Comparison of ENCODE assay signal across 16 cellular contexts in genomic region chr1:89669445-89669844, GRCh38. TPM values are rescaled to one million over a fixed set of nuclear protein-coding genes. Genes with fewer than 3 reads are reported as not detected.
DNase-seq lines count a peak whose midpoint lies in the region; ATAC-seq and TF ChIP-seq lines count a peak whose summit lies in the region.
"Had no signal": no experiment of that assay in that cellular context is flagged by ENCODE, and none has a peak within 500 bp of the region (broad histone marks: within the 10 kb centered on the region; RNA-seq: fewer than 3 reads in every experiment).

No MANE protein-coding gene starts in this region.

- CTCF ChIA-PET in CD8-positive, alpha-beta T cell (lab: Charles Lee): interaction anchor here (0.7 to 2.6 kb wide), 3 partner anchors 43 to 94 kb away, joined by 3 to 10 read pairs (median 3); no protein-coding TSS in a partner anchor
- CTCF ChIA-PET in Caco-2 (lab: Charles Lee): no interaction called here

- H3K4me2 ChIP-seq in BLaER1: peak overlapping the region; percentile 55

- peak overlapping the region; percentile 57 for H3K27ac Mint-ChIP-seq in CD8-positive, alpha-beta T cell
- H3K27ac Mint-ChIP-seq in immature natural killer cell (peak overlapping the region; percentile 64 to 87 (median 76)), Caco-2 (ENCODE audit: unreplicated experiment) (no peak overlapping the region)

- POLR2A ChIA-PET in CD8-positive, alpha-beta T cell (lab: Charles Lee): interaction anchor here (0.7 to 2.0 kb wide), 5 partner anchors 12 to 692 kb away, joined by 3 to 7 read pairs (median 3); partner anchors contain the start of gene LRRC8C
- POLR2A ChIA-PET in Caco-2 (lab: Charles Lee): no interaction called here

- no peaks in the 10 kb centered on the region for H3K9me3 Mint-ChIP-seq in CD8-positive, alpha-beta T cell
- no peaks in the 10 kb centered on the region for H3K9me3 Mint-ChIP-seq in immature natural killer cell
- H3K9me3 Mint-ChIP-seq in Caco-2 (ENCODE audit: unreplicated experiment): no peaks in the 10 kb centered on the region

- H3K9me3 ChIP-seq in BLaER1 (peaks cover 41% of the 10 kb centered on the region), Caco-2 (no peaks in the 10 kb centered on the region)
- no peaks in the 10 kb centered on the region for H3K9me3 ChIP-seq in CD8-positive, alpha-beta T cell (ENCODE audit: low read length)
- H3K9me3 ChIP-seq: Peyer's patch had no signal

- no TSS peak for BruUV-seq in Caco-2 (replicated peaks; lab: Mats Ljungman, UMichigan)

- no peak for ATAC-seq in CD8-positive, alpha-beta T cell

- peaks cover 92% of the 10 kb centered on the region for H4K20me1 ChIP-seq in BLaER1

- peaks cover 88% of the 10 kb centered on the region for H3K4me1 Mint-ChIP-seq in CD8-positive, alpha-beta T cell (ENCODE audit: low read depth)
- H3K4me1 Mint-ChIP-seq in immature natural killer cell: peaks cover 71 to 85% of the 10 kb centered on the region in 2 donors
- no peaks in the 10 kb centered on the region for H3K4me1 Mint-ChIP-seq in Caco-2 (ENCODE audit: low read depth, unreplicated experiment)

- H3K36me3 ChIP-seq in BLaER1 (peaks cover 45% of the 10 kb centered on the region), Caco-2 (ENCODE audit: control insufficient read depth, insufficient read depth, low read length) (no peaks in the 10 kb centered on the region)
- peaks cover 3% of the 10 kb centered on the region for H3K36me3 ChIP-seq in CD8-positive, alpha-beta T cell (ENCODE audit: insufficient read depth, low read length)
- H3K36me3 ChIP-seq: brain microvascular endothelial cell, Peyer's patch had no signal

- H3K36me3 Mint-ChIP-seq in CD8-positive, alpha-beta T cell: peaks cover 35% of the 10 kb centered on the region
- H3K36me3 Mint-ChIP-seq in immature natural killer cell: peaks cover 0 to 9% (median 0%) of the 10 kb centered on the region in 3 donors
- no peaks in the 10 kb centered on the region for H3K36me3 Mint-ChIP-seq in Caco-2 (ENCODE audit: insufficient read depth, unreplicated experiment)

- TF ChIP-seq CTCF in CD8-positive, alpha-beta T cell (IDR thresholded peaks at IDR 0.05): no peak
- no peak for TF ChIP-seq CTCF in Caco-2 (IDR thresholded peaks at IDR 0.05; ENCODE audit: insufficient read depth in 1 of 2, low read depth in 1 of 2, low read length in 1 of 2, severe bottlenecking in 1 of 2, unreplicated experiment in 1 of 2)

- DNase-seq in CD8-positive, alpha-beta T cell: no peak
- DNase-seq in SIG-M5 (lab: John Stamatoyannopoulos, UW) (peak; percentile 3), immature natural killer cell (no peak), AG08396 (ENCODE audit: low spot score) (no peak), activated gamma-delta T cell treated with Interleukin-2 at 50 U/mL for 16 hours (no peak), Caco-2 (no peak)
- DNase-seq: activated CD4-positive, alpha-beta T cell treated with anti-CD3 and anti-CD28 coated beads for 4 hours; C1 segment of cervical spinal cord; heart left ventricle; kidney; NCI-H1694; NCI-H510A; Peyer's patch; stimulated activated naive CD4-positive, alpha-beta T cell had no signal

- no peaks in the 10 kb centered on the region for H3K27me3 ChIP-seq in BLaER1
- H3K27me3 ChIP-seq in CD8-positive, alpha-beta T cell (ENCODE audit: insufficient read depth, low read length): no peaks in the 10 kb centered on the region
- no peaks in the 10 kb centered on the region for H3K27me3 ChIP-seq in Caco-2 (replicated peaks; ENCODE audit: control insufficient read depth, insufficient read depth, low read length)
- H3K27me3 ChIP-seq: brain microvascular endothelial cell, heart left ventricle, Peyer's patch had no signal

- H3K27ac ChIP-seq in BLaER1: no peak overlapping the region
- no peak overlapping the region for H3K27ac ChIP-seq in CD8-positive, alpha-beta T cell (ENCODE audit: low read depth, low read length)
- H3K27ac ChIP-seq: brain microvascular endothelial cell, Peyer's patch had no signal

- H3K4me3 Mint-ChIP-seq in CD8-positive, alpha-beta T cell: peak overlapping the region; percentile 13
- H3K4me3 Mint-ChIP-seq in immature natural killer cell (peak overlapping the region in 2 of 5 donors; percentile 26 to 75), Caco-2 (ENCODE audit: unreplicated experiment) (no peak overlapping the region)

- H3K27me3 Mint-ChIP-seq in CD8-positive, alpha-beta T cell (ENCODE audit: low read depth): no peaks in the 10 kb centered on the region
- H3K27me3 Mint-ChIP-seq in immature natural killer cell (ENCODE audit: low read depth in 3 of 3) (peaks cover 0 to 2% (median 0%) of the 10 kb centered on the region in 3 donors), Caco-2 (ENCODE audit: insufficient read depth, unreplicated experiment) (peaks cover 16% of the 10 kb centered on the region)

- H3K4me1 ChIP-seq in BLaER1 (peaks cover 50% of the 10 kb centered on the region), Caco-2 (no peaks in the 10 kb centered on the region)
- H3K4me1 ChIP-seq in CD8-positive, alpha-beta T cell (ENCODE audit: insufficient read depth, low read length): peaks cover 74% of the 10 kb centered on the region
- H3K4me1 ChIP-seq: Peyer's patch had no signal

- intact Hi-C loops in CD8-positive, alpha-beta T cell (cut with DNase I, micrococcal nuclease): loop anchor here (2.0 to 5.0 kb wide), 2 partner anchors 21 to 37 kb away; partner anchors contain the start of gene LRRC8C (in 2 of the 2)
- intact Hi-C loops in Caco-2 (cut with micrococcal nuclease; ENCODE audit: unreplicated experiment): no loop called here

- no peak overlapping the region for H3K4me3 ChIP-seq in BLaER1
- no peak overlapping the region for H3K4me3 ChIP-seq in CD8-positive, alpha-beta T cell (ENCODE audit: low read depth, low read length)
- no peak overlapping the region for H3K4me3 ChIP-seq in Caco-2 (ENCODE audit: low read depth, low read length)
- H3K4me3 ChIP-seq: heart left ventricle, Peyer's patch had no signal

- no peak overlapping the region for H3K9ac ChIP-seq in BLaER1

RNA-seq across cellular contexts. Expression of gene LRRC8C, which starts 36.5 kb away (rescaled TPM):
- total RNA-seq in CD8-positive, alpha-beta T cell: 10 to 100 TPM; 24.0 to 26.7 TPM
- 1 to 10 TPM; 3.5 to 7.3 (median 4.1) TPM for polyA plus RNA-seq in immature natural killer cell
- total RNA-seq in Caco-2 (2022): 0.07 and 0.11 TPM in 2 replicates

Comparison
In these comparisons a context has a peak if more than half of its experiments do, and no peak if none do; other contexts are left out.
1. RNA of gene LRRC8C, which starts 36.5 kb away (total RNA-seq): 24.0 to 26.7 TPM in CD8-positive, alpha-beta T cell; 0.07 to 0.11 TPM in Caco-2; every median in the first group is over 10 times any median in the second.